34 cellular contexts compared by ENCODE assay signal in the genomic region with DNA sequence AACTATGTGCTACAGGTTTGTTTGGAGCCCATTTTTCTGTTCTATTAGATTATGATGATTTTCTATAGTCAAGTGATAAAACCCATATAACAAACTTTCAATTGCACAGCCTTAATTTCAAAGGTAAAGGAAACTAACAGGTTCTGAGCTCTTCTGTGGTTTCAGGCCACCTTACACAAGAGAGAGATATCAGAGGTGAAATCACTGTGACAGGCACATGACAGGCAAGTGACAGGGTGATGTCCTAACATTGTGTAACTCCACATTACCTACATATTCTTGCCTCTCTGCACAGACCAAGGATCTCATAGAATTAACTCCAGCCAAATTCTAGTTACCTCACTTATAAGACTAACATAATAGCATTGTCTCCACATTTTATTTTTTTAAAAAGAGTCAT.
"Had no signal": no experiment of that assay in that cellular context is flagged by ENCODE, and none has a peak within 500 bp of the region (broad histone marks: within the 10 kb centered on the region; RNA-seq: fewer than 3 reads in every experiment).

No MANE protein-coding gene starts in this region.

- H3K9me3 ChIP-seq: MG63 had no signal

- H3K9ac ChIP-seq: KMS-11 had no signal

- H3K27me3 ChIP-seq: MG63 had no signal

- H3K4me3 ChIP-seq: MG63 had no signal

- H3K4me2 ChIP-seq: KMS-11 had no signal

- H3K27ac ChIP-seq: KMS-11 had no signal

- DNase-seq: Karpas-422, Kasumi-1, MG63, MM.1S, MV-4-11, NCI-H1048, NCI-H1092, NCI-H1092 treated with DMSO at 0.1 percent for 48 hours, NCI-H1105, NCI-H1105 treated with DMSO at 0.1 percent for 48 hours, NCI-H1417, NCI-H1417 treated with DMSO at 0.1 percent for 48 hours, NCI-H1436, NCI-H1436 treated with DMSO at 0.1 percent for 48 hours, NCI-H146, NCI-H1694, NCI-H1694 treated with DMSO at 0.1 percent for 48 hours, NCI-H187, NCI-H187 treated with DMSO at 0.1 percent for 48 hours, NCI-H1930, NCI-H2029, NCI-H2029 treated with DMSO at 0.1 percent for 48 hours, NCI-H2081, NCI-H2081 treated with DMSO at 0.1 percent for 48 hours, NCI-H2107, NCI-H2171, NCI-H2171 treated with DMSO at 0.1 percent for 48 hours, NCI-H2227 treated with DMSO at 0.1 percent for 48 hours, NCI-H226, NCI-H345, NCI-H446, NCI-H446 treated with DMSO at 0.1 percent for 48 hours, NCI-H510A had no signal

- H3K36me3 ChIP-seq: MG63 had no signal
